12 cellular contexts compared by ENCODE assay signal in genomic region chr2:197496695-197497094, GRCh38. TPM values are rescaled to one million over a fixed set of nuclear protein-coding genes. Genes with fewer than 3 reads are reported as not detected.
DNase-seq lines count a peak whose midpoint lies in the region; ATAC-seq, FAIRE-seq and TF ChIP-seq lines count a peak whose summit lies in the region.
"Had no signal": no experiment of that assay in that cellular context is flagged by ENCODE, and none has a peak within 500 bp of the region (broad histone marks: within the 10 kb centered on the region; RNA-seq: fewer than 3 reads in every experiment).

No MANE protein-coding gene starts in this region.

- ATAC-seq in activated CD8-positive, alpha-beta memory T cell treated with anti-CD3 and anti-CD28 coated beads, Interleukin-2, amount 10 ng/mL, durations not matched to agents 7 days and 5 days, result no peak
- ATAC-seq in HG02870 (IDR thresholded peaks at IDR 0.05; ENCODE audit: unreplicated experiment), result no peak

- DNase-seq in activated CD8-positive, alpha-beta memory T cell treated with anti-CD3 and anti-CD28 coated beads, Interleukin-2, amount 10 ng/mL, durations not matched to agents 7 days and 5 days, result no peak
- DNase-seq in activated CD8-positive, alpha-beta memory T cell treated with anti-CD3 and anti-CD28 coated beads, Interleukin-2, amount 50 U/mL, for 48 hours, result no peak
- DNase-seq in NT2/D1 (ENCODE audit: low read depth, low spot score) (no peak), chondrocyte (ENCODE audit: low spot score) (no peak), NCI-H1436 (lab: John Stamatoyannopoulos, UW) (no peak), urothelium cell line (ENCODE audit: low spot score) (no peak)
- DNase-seq: activated CD8-positive, alpha-beta memory T cell treated with anti-CD3 and anti-CD28 coated beads for 24 hours; central memory CD4-positive, alpha-beta T cell; foreskin melanocyte; NCI-H2029 had no signal

- no peaks in the 10 kb centered on the region for H3K27me3 ChIP-seq in NT2/D1 (ENCODE audit: insufficient read depth, insufficient read length)
- H3K27me3 ChIP-seq in skeletal muscle satellite cell (ENCODE audit: control insufficient read depth, insufficient read depth, low read length), result no peaks in the 10 kb centered on the region

- H3K4me1 Mint-ChIP-seq in activated CD8-positive, alpha-beta memory T cell treated with anti-CD3 and anti-CD28 coated beads, Interleukin-2, amount 10 ng/mL, durations not matched to agents 7 days and 5 days, result peaks cover 56% of the 10 kb centered on the region
- peaks cover 40% of the 10 kb centered on the region for H3K4me1 Mint-ChIP-seq in chondrocyte (ENCODE audit: low read depth)

- peaks cover 67% of the 10 kb centered on the region for H3K36me3 Mint-ChIP-seq in activated CD8-positive, alpha-beta memory T cell treated with anti-CD3 and anti-CD28 coated beads, Interleukin-2, amount 10 ng/mL, durations not matched to agents 7 days and 5 days
- peaks cover 22% of the 10 kb centered on the region for H3K36me3 Mint-ChIP-seq in chondrocyte (ENCODE audit: low read depth)

- peak overlapping the region; percentile 98 for H3K27ac Mint-ChIP-seq in activated CD8-positive, alpha-beta memory T cell treated with anti-CD3 and anti-CD28 coated beads, Interleukin-2, amount 10 ng/mL, durations not matched to agents 7 days and 5 days
- H3K27ac Mint-ChIP-seq in chondrocyte (ENCODE audit: unreplicated experiment), result peak overlapping the region; percentile 49

- no peak for FAIRE-seq in urothelium cell line (lab: Jason Lieb, UNC)

- H3K4me2 ChIP-seq in skeletal muscle satellite cell (ENCODE audit: low read length), result peak overlapping the region; percentile 84

- CTCF ChIA-PET in activated CD8-positive, alpha-beta memory T cell treated with anti-CD3 and anti-CD28 coated beads, Interleukin-2, amount 10 ng/mL, durations not matched to agents 7 days and 5 days (lab: Charles Lee), result no interaction called here

- H3K27me3 Mint-ChIP-seq in activated CD8-positive, alpha-beta memory T cell treated with anti-CD3 and anti-CD28 coated beads, Interleukin-2, amount 10 ng/mL, durations not matched to agents 7 days and 5 days, result no peaks in the 10 kb centered on the region
- no peaks in the 10 kb centered on the region for H3K27me3 Mint-ChIP-seq in chondrocyte (ENCODE audit: low read depth)

- peak overlapping the region; percentile 100 for H3K4me3 Mint-ChIP-seq in activated CD8-positive, alpha-beta memory T cell treated with anti-CD3 and anti-CD28 coated beads, Interleukin-2, amount 10 ng/mL, durations not matched to agents 7 days and 5 days
- no peak overlapping the region for H3K4me3 Mint-ChIP-seq in chondrocyte (ENCODE audit: unreplicated experiment)

- no peaks in the 10 kb centered on the region for H3K9me3 Mint-ChIP-seq in activated CD8-positive, alpha-beta memory T cell treated with anti-CD3 and anti-CD28 coated beads, Interleukin-2, amount 10 ng/mL, durations not matched to agents 7 days and 5 days (ENCODE audit: low read depth)
- no peaks in the 10 kb centered on the region for H3K9me3 Mint-ChIP-seq in chondrocyte (ENCODE audit: low read depth)

- no peak for TF ChIP-seq CTCF in chondrocyte (IDR thresholded peaks at IDR 0.05)

- H3K36me3 ChIP-seq in NT2/D1 (ENCODE audit: insufficient read depth, insufficient read length, low read length) (peaks cover 88% of the 10 kb centered on the region), skeletal muscle satellite cell (ENCODE audit: insufficient read depth, low read length) (peaks cover 56% of the 10 kb centered on the region)

- peak overlapping the region; percentile 94 for H3K4me3 ChIP-seq in NT2/D1 (ENCODE audit: insufficient read length, low read depth)
- no peak overlapping the region for H3K4me3 ChIP-seq in skeletal muscle satellite cell (ENCODE audit: low read length)

- H3K9ac ChIP-seq in NT2/D1 (ENCODE audit: insufficient read length, low read depth) (peak overlapping the region; percentile 98), skeletal muscle satellite cell (ENCODE audit: low read depth, low read length) (no peak overlapping the region)

- H3K4me1 ChIP-seq in NT2/D1 (ENCODE audit: insufficient read depth, insufficient read length) (no peaks in the 10 kb centered on the region), skeletal muscle satellite cell (ENCODE audit: control insufficient read depth, insufficient read depth, low read length) (peaks cover 17% of the 10 kb centered on the region)

- no peaks in the 10 kb centered on the region for H3K9me3 ChIP-seq in NT2/D1 (ENCODE audit: insufficient read depth, low read length)
- no peaks in the 10 kb centered on the region for H3K9me3 ChIP-seq in skeletal muscle satellite cell (replicated peaks; ENCODE audit: low read length)

RNA-seq across cellular contexts. Expression of gene HSPD1, which starts 2.9 kb away (rescaled TPM):
- total RNA-seq in activated CD8-positive, alpha-beta memory T cell treated with anti-CD3 and anti-CD28 coated beads, Interleukin-2, amount 10 ng/mL, durations not matched to agents 7 days and 5 days, result 100 to 1,000 TPM; 298 to 427 TPM
- total RNA-seq in chondrocyte, result 149 to 195 TPM (median 152 TPM) in 3 replicates
- 263 and 281 TPM in 2 replicates for total RNA-seq in skeletal muscle satellite cell (2012; rRNA removed)

RNA-seq across cellular contexts. Expression of gene HSPE1, which starts 3.5 kb away (rescaled TPM):
- total RNA-seq in activated CD8-positive, alpha-beta memory T cell treated with anti-CD3 and anti-CD28 coated beads, Interleukin-2, amount 10 ng/mL, durations not matched to agents 7 days and 5 days, result 100 to 1,000 TPM; 149 to 170 TPM
- total RNA-seq in chondrocyte, result 55.2 to 99.6 TPM (median 55.4 TPM) in 3 replicates
- total RNA-seq in skeletal muscle satellite cell (2012; rRNA removed), result 124 and 140 TPM in 2 replicates

RNA-seq across cellular contexts. Expression of gene MOB4, which starts 19.2 kb away (rescaled TPM):
- 10 to 100 TPM; 18.0 to 24.5 TPM for total RNA-seq in activated CD8-positive, alpha-beta memory T cell treated with anti-CD3 and anti-CD28 coated beads, Interleukin-2, amount 10 ng/mL, durations not matched to agents 7 days and 5 days
- 30.8 to 32.8 TPM (median 32.3 TPM) in 3 replicates for total RNA-seq in chondrocyte
- total RNA-seq in skeletal muscle satellite cell (2012; rRNA removed), result 28.8 and 33.0 TPM in 2 replicates

RNA-seq across cellular contexts. Expression of gene COQ10B, which starts 43.3 kb away (rescaled TPM):
- 10 to 100 TPM; 25.9 to 26.6 TPM for total RNA-seq in activated CD8-positive, alpha-beta memory T cell treated with anti-CD3 and anti-CD28 coated beads, Interleukin-2, amount 10 ng/mL, durations not matched to agents 7 days and 5 days
- 28.5 to 33.9 TPM (median 33.5 TPM) in 3 replicates for total RNA-seq in chondrocyte
- total RNA-seq in skeletal muscle satellite cell (2012; rRNA removed), result 29.7 and 34.2 TPM in 2 replicates
